Comparison of ENCODE assay signal across 34 cellular contexts in genomic region chr3:130758624-130759023, GRCh38.
DNase-seq lines count a peak whose midpoint lies in the region; ATAC-seq and TF ChIP-seq lines count a peak whose summit lies in the region.
"Had no signal": no experiment of that assay in that cellular context is flagged by ENCODE, and none has a peak within 500 bp of the region (broad histone marks: within the 10 kb centered on the region; RNA-seq: fewer than 3 reads in every experiment).

No MANE protein-coding gene starts in this region.

- H3K9me3 Mint-ChIP-seq in nephron progenitor cell, result no peaks in the 10 kb centered on the region
- H3K9me3 Mint-ChIP-seq: activated naive CD4-positive, alpha-beta T cell treated with anti-CD3 and anti-CD28 coated beads, Interleukin-2, amount 50 U/mL, for 72 hours; neural crest cell had no signal

- ATAC-seq in HG02852 (IDR thresholded peaks at IDR 0.05; ENCODE audit: unreplicated experiment), result peak; percentile 59
- ATAC-seq: activated naive CD4-positive, alpha-beta T cell treated with anti-CD3 and anti-CD28 coated beads, Interleukin-2, amount 50 U/mL, for 72 hours; left cardiac atrium; upper lobe of right lung had no signal

- no peak overlapping the region for H3K9ac ChIP-seq in SK-N-MC (ENCODE audit: insufficient read length)

- peak overlapping the region; percentile 16 for H3K27ac Mint-ChIP-seq in nephron progenitor cell
- H3K27ac Mint-ChIP-seq: activated naive CD4-positive, alpha-beta T cell treated with anti-CD3 and anti-CD28 coated beads, Interleukin-2, amount 50 U/mL, for 72 hours had no signal

- no peaks in the 10 kb centered on the region for H3K36me3 ChIP-seq in SK-N-MC (ENCODE audit: insufficient read depth, low read length)
- H3K36me3 ChIP-seq: MG63, ovary, right atrium auricular region, suprapubic skin, upper lobe of right lung, WERI-Rb-1 had no signal

- no peak overlapping the region for H3K4me3 Mint-ChIP-seq in nephron progenitor cell
- H3K4me3 Mint-ChIP-seq: neural crest cell had no signal

- H3K4me3 ChIP-seq in SK-N-MC, result no peak overlapping the region
- H3K4me3 ChIP-seq: dorsolateral prefrontal cortex, MG63, ovary, right atrium auricular region, smooth muscle cell, suprapubic skin, upper lobe of right lung had no signal

- H3K27me3 Mint-ChIP-seq in nephron progenitor cell (ENCODE audit: low read depth, poor library complexity), result peaks cover 9% of the 10 kb centered on the region

- peaks cover 39% of the 10 kb centered on the region for H3K4me1 Mint-ChIP-seq in nephron progenitor cell

- no peak for TF ChIP-seq CTCF in GM13976 (IDR thresholded peaks at IDR 0.05; ENCODE audit: borderline replicate concordance, control extremely low read depth, extremely low read depth, insufficient read depth, missing control alignments)
- no peak for TF ChIP-seq CTCF in nephron progenitor cell (IDR thresholded peaks at IDR 0.05)

- peak overlapping the region; percentile 77; the same call in 1 of the 2 replicates for H3K27ac ChIP-seq in SK-N-MC
- H3K27ac ChIP-seq: dorsolateral prefrontal cortex, ovary, right atrium auricular region, suprapubic skin, upper lobe of right lung, WERI-Rb-1 had no signal

- no peaks in the 10 kb centered on the region for H3K9me3 ChIP-seq in SK-N-MC (ENCODE audit: low read depth, low read length)
- H3K9me3 ChIP-seq: Caco-2, MG63, ovary, right atrium auricular region, suprapubic skin, upper lobe of right lung had no signal

- in situ Hi-C loops in GM13976 (cut with MboI; ENCODE audit: low sequenced_read_pairs, unreplicated experiment), result loop anchor here (25.0 kb wide), 1 partner anchor 254 kb away; no protein-coding TSS in a partner anchor

- peak; percentile 56 for DNase-seq in GM13976 (ENCODE audit: low spot score)
- DNase-seq in SK-N-MC (ENCODE audit: low read depth, low spot score), result no peak
- no peak for DNase-seq in nephron progenitor cell
- DNase-seq in anterior cingulate cortex (lab: John Stamatoyannopoulos, UW), result no peak
- no peak for DNase-seq in activated CD8-positive, alpha-beta memory T cell treated with anti-CD3 and anti-CD28 coated beads for 24 hours
- no peak for DNase-seq in HPDE6-E6E7 (ENCODE audit: extremely low spot score)
- no peak for DNase-seq in NCI-H82 treated with DMSO at 0.1 percent for 48 hours (lab: John Stamatoyannopoulos, UW; ENCODE audit: unreplicated experiment)
- DNase-seq: activated CD4-positive, alpha-beta T cell treated with anti-CD3 and anti-CD28 coated beads for 4 hours; activated effector memory CD4-positive, alpha-beta T cell treated with Interleukin-2 at 50 U/mL for 16 hours; amygdala; C1 segment of cervical spinal cord; Caco-2; DMS79 treated with DMSO at 0.1 percent for 48 hours; dorsolateral prefrontal cortex; GDM1; KBM-7; left cardiac atrium; MG63; NCI-H1417 treated with DMSO at 0.1 percent for 48 hours; NCI-H2081; NCI-H2227 treated with DMSO at 0.1 percent for 48 hours; NCI-H526; ovary; Right ventricle myocardium superior; stimulated activated naive CD4-positive, alpha-beta T cell treated with Interleukin-2 at 50 U/mL for 16 hours; T1000; upper lobe of right lung; WERI-Rb-1 had no signal

- no peaks in the 10 kb centered on the region for H3K36me3 Mint-ChIP-seq in nephron progenitor cell (ENCODE audit: low read depth)
- H3K36me3 Mint-ChIP-seq: activated naive CD4-positive, alpha-beta T cell treated with anti-CD3 and anti-CD28 coated beads, Interleukin-2, amount 50 U/mL, for 72 hours had no signal
